ENCODE assay signal across 11 cellular contexts in the genomic region with DNA sequence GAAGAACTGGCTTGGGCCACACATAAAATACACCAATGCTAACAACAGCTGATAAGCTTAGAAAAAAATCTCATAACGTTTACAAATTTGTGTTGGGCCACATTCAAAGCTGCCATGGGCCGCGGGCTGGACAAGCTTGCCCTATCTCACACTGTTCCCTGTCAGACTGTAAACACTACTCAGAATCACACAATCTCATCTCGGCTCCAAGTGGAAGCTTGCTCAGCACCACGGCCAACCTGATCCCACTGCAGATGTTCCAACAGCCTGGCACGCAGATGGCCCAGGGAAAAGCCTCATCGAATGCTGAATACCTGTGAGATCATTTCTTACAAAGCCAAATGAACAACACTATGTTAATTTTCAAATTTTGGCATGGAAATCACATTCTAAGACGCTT.
DNase-seq lines count a peak whose midpoint lies in the region; ATAC-seq and TF ChIP-seq lines count a peak whose summit lies in the region.
"Had no signal": no experiment of that assay in that cellular context is flagged by ENCODE, and none has a peak within 500 bp of the region (broad histone marks: within the 10 kb centered on the region; RNA-seq: fewer than 3 reads in every experiment).

No MANE protein-coding gene starts in this region.

- peak overlapping the region; percentile 83 for H3K27ac Mint-ChIP-seq in activated T-helper 17 cell treated with anti-CD3 and anti-CD28 coated beads, Interleukin-2, amount 50 U/mL, for 72 hours

- TF ChIP-seq CTCF in 22Rv1 (IDR thresholded peaks at IDR 0.05) (no peak), hepatocyte (IDR thresholded peaks at IDR 0.05; ENCODE audit: poor library complexity) (no peak)

- H3K9me2 ChIP-seq in hepatocyte (replicated peaks; ENCODE audit: insufficient read depth), result no peaks in the 10 kb centered on the region

- peak overlapping the region; percentile 50 for H3K27ac ChIP-seq in 22Rv1
- peak overlapping the region; percentile 63 for H3K27ac ChIP-seq in hepatocyte

- no peak for ATAC-seq in activated T-helper 17 cell treated with anti-CD3 and anti-CD28 coated beads, Interleukin-2, amount 50 U/mL, for 72 hours (replicated peaks)
- no peak for ATAC-seq in HG03196 (IDR thresholded peaks at IDR 0.05; ENCODE audit: unreplicated experiment)

- H3K36me3 Mint-ChIP-seq in activated T-helper 17 cell treated with anti-CD3 and anti-CD28 coated beads, Interleukin-2, amount 50 U/mL, for 72 hours (ENCODE audit: low read depth), result peaks cover 26% of the 10 kb centered on the region

- H3K27me3 ChIP-seq in hepatocyte, result no peaks in the 10 kb centered on the region
- H3K27me3 ChIP-seq: heart left ventricle had no signal

- 42% methylated on average over 8 of the region's 8 CpGs for WGBS in hepatocyte (ENCODE audit: low lambda C conversion rate, missing lambda C conversion rate)

- H3K4me1 ChIP-seq in hepatocyte (ENCODE audit: insufficient read depth), result peaks cover 58% of the 10 kb centered on the region

- no peaks in the 10 kb centered on the region for H3K9me3 ChIP-seq in hepatocyte (ENCODE audit: low read depth)
- H3K9me3 ChIP-seq: heart left ventricle had no signal

- H3K36me3 ChIP-seq in hepatocyte (replicated peaks; ENCODE audit: insufficient read depth, low read depth), result no peaks in the 10 kb centered on the region
- H3K36me3 ChIP-seq: heart left ventricle had no signal

- no peaks in the 10 kb centered on the region for H3K9me3 Mint-ChIP-seq in activated T-helper 17 cell treated with anti-CD3 and anti-CD28 coated beads, Interleukin-2, amount 50 U/mL, for 72 hours
- H3K9me3 Mint-ChIP-seq: neural crest cell had no signal

- no peaks in the 10 kb centered on the region for H3K27me3 Mint-ChIP-seq in activated T-helper 17 cell treated with anti-CD3 and anti-CD28 coated beads, Interleukin-2, amount 50 U/mL, for 72 hours

- no peak overlapping the region for H2AFZ ChIP-seq in hepatocyte

- peak overlapping the region; percentile 80 for H3K4me3 Mint-ChIP-seq in activated T-helper 17 cell treated with anti-CD3 and anti-CD28 coated beads, Interleukin-2, amount 50 U/mL, for 72 hours
- H3K4me3 Mint-ChIP-seq: neural crest cell had no signal

- no peak overlapping the region for H3K4me3 ChIP-seq in hepatocyte
- H3K4me3 ChIP-seq: heart left ventricle had no signal

- peak; percentile 47 for DNase-seq in GM03348 (ENCODE audit: low spot score)
- no peak for DNase-seq in hepatocyte (ENCODE audit: low spot score)
- no peak for DNase-seq in SIG-M5 treated with dmso at 0.1 percent for 504 hours (lab: John Stamatoyannopoulos, UW; ENCODE audit: unreplicated experiment)
- no peak for DNase-seq in NCI-H2029 treated with DMSO at 0.1 percent for 48 hours (lab: John Stamatoyannopoulos, UW)
- no peak for DNase-seq in NCI-H2081 treated with DMSO at 0.1 percent for 48 hours (lab: John Stamatoyannopoulos, UW)
- DNase-seq: COR-L47, heart left ventricle had no signal

- H3K4me1 Mint-ChIP-seq in activated T-helper 17 cell treated with anti-CD3 and anti-CD28 coated beads, Interleukin-2, amount 50 U/mL, for 72 hours, result peaks cover 76% of the 10 kb centered on the region

- peaks cover 98% of the 10 kb centered on the region for H3K79me2 ChIP-seq in hepatocyte

- H3K4me2 ChIP-seq in hepatocyte, result peak overlapping the region; percentile 43

- peaks cover 99% of the 10 kb centered on the region for H4K20me1 ChIP-seq in hepatocyte (ENCODE audit: insufficient read depth, poor library complexity, severe bottlenecking)
